In the genomic region with DNA sequence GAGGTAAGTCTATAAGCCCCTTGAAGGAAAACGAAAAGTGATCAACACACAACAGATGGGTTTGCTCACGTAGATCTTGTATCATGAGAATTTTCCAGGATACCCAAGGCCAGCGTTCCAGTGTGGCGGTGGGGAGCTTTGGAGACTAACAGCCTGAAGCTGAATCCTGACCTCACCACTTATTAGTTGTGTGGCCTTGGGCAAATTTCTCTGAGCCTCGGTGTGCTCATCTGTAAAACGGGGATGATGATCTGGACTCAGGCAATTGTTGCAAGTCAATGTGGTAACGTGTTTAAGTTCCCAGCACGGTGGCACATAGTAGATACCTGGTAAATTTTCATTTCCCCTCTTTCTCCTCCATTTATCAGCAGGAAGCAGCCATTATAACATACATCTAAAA, we compare ENCODE assay signal across 1 cellular context.
TF ChIP-seq lines count a peak whose summit lies in the region.

No MANE protein-coding gene starts in this region.

TF ChIP-seq in HepG2, 621 proteins besides CTCF, POLR2A, EP300 and RAD21:
- TF ChIP-seq LCORL (IDR thresholded peaks at IDR 0.05) (no peak), LCORL (CRISPR knock-in tag; IDR thresholded peaks at IDR 0.05) (no peak), ZNF629 (CRISPR knock-in tag; conservative IDR thresholded peaks at IDR 0.05) (0 out of 2 replicates have a peak, but pooled peaks have one; percentile 13), ZNF703 (CRISPR knock-in tag; IDR thresholded peaks at IDR 0.05; ENCODE audit: borderline replicate concordance) (no peak)
